Comparison of ENCODE assay signal across 16 cellular contexts in genomic region chr15:36965561-36966342, GRCh38.
DNase-seq lines count a peak whose midpoint lies in the region; ATAC-seq, FAIRE-seq and TF ChIP-seq lines count a peak whose summit lies in the region.
"Had no signal": no experiment of that assay in that cellular context is flagged by ENCODE, and none has a peak within 500 bp of the region (broad histone marks: within the 10 kb centered on the region; RNA-seq: fewer than 3 reads in every experiment).

No MANE protein-coding gene starts in this region.

- 61 to 67% methylated on average over 4 of the region's 4 CpGs for WGBS in pancreas, 2 donors

- no peak for FAIRE-seq in pancreas (lab: Jason Lieb, UNC)

- no peaks in the 10 kb centered on the region for H3F3A ChIP-seq in neural progenitor cell (ENCODE audit: low read depth)

- H3K27me3 ChIP-seq in pancreas = no peaks in the 10 kb centered on the region
- no peaks in the 10 kb centered on the region for H3K27me3 ChIP-seq in neural progenitor cell
- H3K27me3 ChIP-seq: SJSA1 had no signal

- H3K4me2 ChIP-seq in neural progenitor cell = no peak overlapping the region

- H2AFZ ChIP-seq in neural progenitor cell (replicated peaks) = no peak overlapping the region

- no peak overlapping the region for H3K27ac Mint-ChIP-seq in activated naive CD4-positive, alpha-beta T cell treated with anti-CD3 and anti-CD28 coated beads, Interleukin-2, amount 50 U/mL, for 72 hours
- H3K27ac Mint-ChIP-seq in neural progenitor cell = no peak overlapping the region
- H3K27ac Mint-ChIP-seq: CD8-positive, alpha-beta memory T cell; IgD-negative memory B cell had no signal

- H3K27ac ChIP-seq in HEK293 (ENCODE audit: extremely low read depth, low read depth, low read length) = no peak overlapping the region
- no peak overlapping the region for H3K27ac ChIP-seq in pancreas
- H3K27ac ChIP-seq in neural progenitor cell = no peak overlapping the region
- H3K27ac ChIP-seq: SJSA1 had no signal

- peak in 3 of 4 donors; percentile 42 to 56 (median 55) for ATAC-seq in pancreas
- no peak for ATAC-seq in activated naive CD4-positive, alpha-beta T cell treated with anti-CD3 and anti-CD28 coated beads, Interleukin-2, amount 50 U/mL, for 72 hours

- H3K4me1 Mint-ChIP-seq in neural progenitor cell = no peaks in the 10 kb centered on the region
- H3K4me1 Mint-ChIP-seq: CD8-positive, alpha-beta memory T cell; IgD-negative memory B cell had no signal

- H3K4me3 Mint-ChIP-seq in neural progenitor cell = no peak overlapping the region
- H3K4me3 Mint-ChIP-seq: CD8-positive, alpha-beta memory T cell; IgD-negative memory B cell had no signal

- H3K9ac ChIP-seq in neural progenitor cell = no peak overlapping the region

- H3K4me1 ChIP-seq in HEK293 (ENCODE audit: control insufficient read depth, insufficient read depth, low read length) (peaks cover 6% of the 10 kb centered on the region; the same call in 1 of the 2 replicates), pancreas (peaks cover 7 to 9% (median 8%) of the 10 kb centered on the region in 3 donors), neural progenitor cell (no peaks in the 10 kb centered on the region)
- H3K4me1 ChIP-seq: SJSA1 had no signal

- H4K20me1 ChIP-seq in neural progenitor cell (ENCODE audit: low read depth) = no peaks in the 10 kb centered on the region

- TF ChIP-seq CTCF in HEK293 (tag by site-specific recombination; IDR thresholded peaks at IDR 0.05) = no peak
- no peak for TF ChIP-seq CTCF in fibroblast of pulmonary artery (IDR thresholded peaks at IDR 0.05; ENCODE audit: low read length, missing control alignments)
- TF ChIP-seq CTCF in pancreas (IDR thresholded peaks at IDR 0.05) = no peak
- no peak for TF ChIP-seq CTCF in neural progenitor cell (IDR thresholded peaks at IDR 0.05)

- H3K36me3 ChIP-seq in HEK293 (ENCODE audit: control insufficient read depth in 2 of 2, insufficient read depth in 1 of 2, low read length in 2 of 2) = peaks cover 0 to 3% of the 10 kb centered on the region in 2 experiments; a peak in 1 of 3 replicates
- H3K36me3 ChIP-seq in pancreas = no peaks in the 10 kb centered on the region
- H3K36me3 ChIP-seq in neural progenitor cell = no peaks in the 10 kb centered on the region
- H3K36me3 ChIP-seq: SJSA1 had no signal

- H3K9me3 ChIP-seq in HEK293 (ENCODE audit: control insufficient read depth, insufficient read depth, low read depth, low read length) (no peaks in the 10 kb centered on the region), pancreas (no peaks in the 10 kb centered on the region), neural progenitor cell (ENCODE audit: low read depth) (no peaks in the 10 kb centered on the region)
- H3K9me3 ChIP-seq: SJSA1 had no signal

- intact Hi-C loops in pancreas (cut with DNase I) = no loop called here

- no peaks in the 10 kb centered on the region for H3K27me3 Mint-ChIP-seq in neural progenitor cell (ENCODE audit: insufficient read depth, low read depth)
- H3K27me3 Mint-ChIP-seq: CD8-positive, alpha-beta memory T cell; IgD-negative memory B cell had no signal

- peak; percentile 85 for DNase-seq in amniotic epithelial cell (ENCODE audit: low read depth)
- peak; percentile 57 for DNase-seq in fibroblast of pulmonary artery (ENCODE audit: low read depth)
- DNase-seq in pancreas = peak in 1 of 6 donors; percentile 16
- no peak for DNase-seq in UCSD-AML1 (lab: John Stamatoyannopoulos, UW; ENCODE audit: unreplicated experiment)
- DNase-seq in activated naive CD4-positive, alpha-beta T cell treated with anti-CD3 and anti-CD28 coated beads, Interleukin-2, amount 50 U/mL, for 72 hours (ENCODE audit: low spot score in 2 of 2) = no peak
- DNase-seq in neural progenitor cell (ENCODE audit: low spot score) = no peak
- DNase-seq: CD8-positive, alpha-beta memory T cell; H7; MV-4-11; NCI-H1417 treated with DMSO at 0.1 percent for 48 hours; NCI-H2029 treated with DMSO at 0.1 percent for 48 hours; NCI-H524; RPMI8226 had no signal

- H3K9me3 Mint-ChIP-seq in activated naive CD4-positive, alpha-beta T cell treated with anti-CD3 and anti-CD28 coated beads, Interleukin-2, amount 50 U/mL, for 72 hours = peaks cover 5 to 9% of the 10 kb centered on the region in 2 donors
- H3K9me3 Mint-ChIP-seq in neural progenitor cell = no peaks in the 10 kb centered on the region

- POLR2A ChIA-PET in HEK293 (lab: Yijun Ruan, JAX) = no interaction called here

- H3K79me2 ChIP-seq in neural progenitor cell (ENCODE audit: low read depth) = no peaks in the 10 kb centered on the region

- no peaks in the 10 kb centered on the region for H3K36me3 Mint-ChIP-seq in activated naive CD4-positive, alpha-beta T cell treated with anti-CD3 and anti-CD28 coated beads, Interleukin-2, amount 50 U/mL, for 72 hours
- H3K36me3 Mint-ChIP-seq in neural progenitor cell = no peaks in the 10 kb centered on the region
- H3K36me3 Mint-ChIP-seq: CD8-positive, alpha-beta memory T cell; IgD-negative memory B cell had no signal

- CTCF ChIA-PET in HEK293 (lab: Yijun Ruan, JAX) = interaction anchor here (0.6 kb wide), 1 partner anchor 136 kb away, joined by 3 read pairs; no protein-coding TSS in a partner anchor

- H3K4me3 ChIP-seq in HEK293 (ENCODE audit: low read depth, low read length) (no peak overlapping the region), fibroblast of pulmonary artery (replicated peaks; ENCODE audit: low read depth, low read length) (no peak overlapping the region), pancreas (no peak overlapping the region), neural progenitor cell (no peak overlapping the region)
- H3K4me3 ChIP-seq: SJSA1 had no signal

TF ChIP-seq in HEK293, 187 proteins besides CTCF, POLR2A, EP300 and RAD21 (continues in another document):
- TF ChIP-seq ZNF610 (tag by site-specific recombination; IDR thresholded peaks at IDR 0.05; ENCODE audit: borderline replicate concordance) (no peak), ZNF654 (tag by site-specific recombination; IDR thresholded peaks at IDR 0.05; ENCODE audit: low read depth) (no peak), AEBP2 (tag by site-specific recombination; IDR thresholded peaks at IDR 0.05; ENCODE audit: borderline replicate concordance) (no peak), ZNF280D (tag by site-specific recombination; IDR thresholded peaks at IDR 0.05) (no peak), ZNF10 (tag by site-specific recombination; IDR thresholded peaks at IDR 0.05) (no peak), PRDM4 (tag by site-specific recombination; IDR thresholded peaks at IDR 0.05) (peak; percentile 97)

Comparison
In these comparisons a context has a peak if more than half of its experiments do, and no peak if none do; other contexts are left out.
1. DNase-seq: peak in amniotic epithelial cell (single experiment) and fibroblast of pulmonary artery (single experiment); none in UCSD-AML1 (single experiment), activated naive CD4-positive, alpha-beta T cell treated with anti-CD3 and anti-CD28 coated beads, Interleukin-2, amount 50 U/mL, for 72 hours (0 of 2) and neural progenitor cell (single experiment).
2. ATAC-seq: peak in pancreas (3 of 4); none in activated naive CD4-positive, alpha-beta T cell treated with anti-CD3 and anti-CD28 coated beads, Interleukin-2, amount 50 U/mL, for 72 hours (0 of 2).